Comparison of ENCODE assay signal across 1 cellular context in the genomic region with DNA sequence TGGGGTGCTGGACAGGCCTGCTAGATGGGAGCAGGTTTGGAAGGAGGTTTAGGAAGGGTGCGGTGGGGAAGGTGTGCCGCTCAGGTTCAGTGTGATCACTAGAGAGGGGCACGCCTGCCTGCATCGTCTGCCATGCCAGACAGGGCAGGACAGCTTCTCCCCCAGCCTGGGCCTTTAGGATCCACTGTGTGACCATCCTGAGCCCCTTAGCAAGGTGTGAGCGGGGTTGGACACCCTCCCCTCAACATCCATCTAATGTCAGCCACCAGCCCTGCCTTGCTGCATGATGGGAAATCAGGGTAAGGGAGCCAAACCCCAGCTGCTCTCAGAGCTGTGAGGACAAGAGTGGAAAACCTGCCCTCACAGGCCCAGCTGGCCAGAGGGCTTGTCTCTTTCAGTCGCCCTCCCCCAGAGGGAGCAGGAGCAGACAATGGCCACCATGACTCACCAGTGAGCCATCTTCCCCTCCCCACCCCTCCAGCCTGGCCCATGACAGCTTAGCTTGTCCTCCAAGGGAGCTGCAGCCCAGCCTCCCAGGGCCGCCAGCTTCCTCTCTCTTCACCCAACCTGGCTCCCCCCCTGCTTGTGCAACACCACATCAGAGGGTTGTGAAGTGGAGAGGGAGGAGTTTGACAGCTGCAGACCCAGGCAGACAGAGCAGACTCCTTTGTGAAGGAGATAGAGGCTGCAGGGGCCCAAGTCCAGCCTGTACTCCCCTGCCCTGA.
A peak's percentile ranks its signal among the peaks of the same experiment; 100 is the strongest.
TF ChIP-seq lines count a peak whose summit lies in the region.

No MANE protein-coding gene starts in this region.

TF ChIP-seq in K562, 482 proteins besides CTCF, POLR2A, EP300 and RAD21 (continued from another document and continues in another):
- TF ChIP-seq, protein P1, sequence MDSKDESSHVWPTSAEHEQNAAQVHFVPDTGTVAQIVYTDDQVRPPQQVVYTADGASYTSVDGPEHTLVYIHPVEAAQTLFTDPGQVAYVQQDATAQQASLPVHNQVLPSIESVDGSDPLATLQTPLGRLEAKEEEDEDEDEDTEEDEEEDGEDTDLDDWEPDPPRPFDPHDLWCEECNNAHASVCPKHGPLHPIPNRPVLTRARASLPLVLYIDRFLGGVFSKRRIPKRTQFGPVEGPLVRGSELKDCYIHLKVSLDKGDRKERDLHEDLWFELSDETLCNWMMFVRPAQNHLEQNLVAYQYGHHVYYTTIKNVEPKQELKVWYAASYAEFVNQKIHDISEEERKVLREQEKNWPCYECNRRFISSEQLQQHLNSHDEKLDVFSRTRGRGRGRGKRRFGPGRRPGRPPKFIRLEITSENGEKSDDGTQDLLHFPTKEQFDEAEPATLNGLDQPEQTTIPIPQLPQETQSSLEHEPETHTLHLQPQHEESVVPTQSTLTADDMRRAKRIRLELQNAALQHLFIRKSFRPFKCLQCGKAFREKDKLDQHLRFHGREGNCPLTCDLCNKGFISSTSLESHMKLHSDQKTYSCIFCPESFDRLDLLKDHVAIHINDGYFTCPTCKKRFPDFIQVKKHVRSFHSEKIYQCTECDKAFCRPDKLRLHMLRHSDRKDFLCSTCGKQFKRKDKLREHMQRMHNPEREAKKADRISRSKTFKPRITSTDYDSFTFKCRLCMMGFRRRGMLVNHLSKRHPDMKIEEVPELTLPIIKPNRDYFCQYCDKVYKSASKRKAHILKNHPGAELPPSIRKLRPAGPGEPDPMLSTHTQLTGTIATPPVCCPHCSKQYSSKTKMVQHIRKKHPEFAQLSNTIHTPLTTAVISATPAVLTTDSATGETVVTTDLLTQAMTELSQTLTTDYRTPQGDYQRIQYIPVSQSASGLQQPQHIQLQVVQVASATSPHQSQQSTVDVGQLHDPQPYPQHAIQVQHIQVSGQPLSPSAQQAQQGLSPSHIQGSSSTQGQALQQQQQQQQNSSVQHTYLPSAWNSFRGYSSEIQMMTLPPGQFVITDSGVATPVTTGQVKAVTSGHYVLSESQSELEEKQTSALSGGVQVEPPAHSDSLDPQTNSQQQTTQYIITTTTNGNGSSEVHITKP (IDR thresholded peaks at IDR 0.05; ENCODE audit: partially characterized antibody) = peak; percentile 62
- TF ChIP-seq TRIM28 (IDR thresholded peaks at IDR 0.05) (no peak), SOX6 (IDR thresholded peaks at IDR 0.05) (peak; percentile 92), TEAD4 (IDR thresholded peaks at IDR 0.05; ENCODE audit: low read length) (peak; percentile 45; the same call in 1 of the 2 replicates), TEAD4 (CRISPR knock-in tag; IDR thresholded peaks at IDR 0.05; ENCODE audit: borderline replicate concordance) (no peak), MTF1 (CRISPR knock-in tag; IDR thresholded peaks at IDR 0.05; ENCODE audit: borderline replicate concordance) (no peak), NFE2 (IDR thresholded peaks at IDR 0.05; ENCODE audit: low read depth) (peak; percentile 72), ZNF23 (CRISPR knock-in tag; IDR thresholded peaks at IDR 0.05) (no peak), ZZZ3 (IDR thresholded peaks at IDR 0.05) (no peak), DACH1 (IDR thresholded peaks at IDR 0.05; ENCODE audit: partially characterized antibody) (peak; percentile 78), ZBTB7A (IDR thresholded peaks at IDR 0.05; ENCODE audit: borderline replicate concordance, control insufficient read depth, low read depth, low read length) (peak; percentile 58; the same call in 1 of the 2 replicates), U2AF2 (optimal IDR thresholded peaks at IDR 0.05; ENCODE audit: low read depth, low read length) (no peak), PTTG1 (tag; IDR thresholded peaks at IDR 0.05; ENCODE audit: low read depth) (no peak), MAFK (IDR thresholded peaks at IDR 0.05; ENCODE audit: low read length) (no peak), NRF1 (conservative IDR thresholded peaks at IDR 0.05 in 1 of 2, IDR thresholded peaks at IDR 0.05 in 1 of 2) (peak; percentile 40 to 51; a peak in 2 of 4 replicates), XRCC5 (IDR thresholded peaks at IDR 0.05; ENCODE audit: low read depth, low read length) (0 out of 2 replicates have a peak, but pooled peaks have one; percentile 38), KLF13 (tag; IDR thresholded peaks at IDR 0.05; ENCODE audit: borderline replicate concordance, low read depth) (peak; percentile 21; the same call in 1 of the 2 replicates), FOXK2 (conservative IDR thresholded peaks at IDR 0.05 in 1 of 2, IDR thresholded peaks at IDR 0.05 in 1 of 2; ENCODE audit: low read depth in 2 of 2) (no peak; a peak in 3 of 4 replicates), NR4A1 (CRISPR knock-in tag; IDR thresholded peaks at IDR 0.05) (no peak), NR4A1 (tag; IDR thresholded peaks at IDR 0.05) (0 out of 2 replicates have a peak, but pooled peaks have one; percentile 56), KAT7 (CRISPR knock-in tag; IDR thresholded peaks at IDR 0.05; ENCODE audit: borderline replicate concordance) (no peak), PCBP1 (IDR thresholded peaks at IDR 0.05; ENCODE audit: low read depth, low read length, poor library complexity, severe bottlenecking) (no peak), ZKSCAN1 (IDR thresholded peaks at IDR 0.05; ENCODE audit: low read depth, low read length) (0 out of 2 replicates have a peak, but pooled peaks have one; percentile 16), FOSL1 (tag; conservative IDR thresholded peaks at IDR 0.05) (peak; percentile 98), ZKSCAN8 (CRISPR knock-in tag; IDR thresholded peaks at IDR 0.05) (no peak), RBM17 (IDR thresholded peaks at IDR 0.05; ENCODE audit: borderline replicate concordance, low read depth, low read length) (no peak), CTBP1 (IDR thresholded peaks at IDR 0.05; ENCODE audit: borderline replicate concordance) (peak; percentile 91), NR2C1 (IDR thresholded peaks at IDR 0.05) (no peak), NR2C1 (tag; IDR thresholded peaks at IDR 0.05) (peak; percentile 20; the same call in 1 of the 2 replicates), ZNF699 (CRISPR knock-in tag; IDR thresholded peaks at IDR 0.05; ENCODE audit: insufficient replicate concordance) (no peak), CBFA2T2 (conservative IDR thresholded peaks at IDR 0.05) (peak; percentile 49; the same call in 1 of the 2 replicates)
- TF ChIP-seq, protein P2, sequence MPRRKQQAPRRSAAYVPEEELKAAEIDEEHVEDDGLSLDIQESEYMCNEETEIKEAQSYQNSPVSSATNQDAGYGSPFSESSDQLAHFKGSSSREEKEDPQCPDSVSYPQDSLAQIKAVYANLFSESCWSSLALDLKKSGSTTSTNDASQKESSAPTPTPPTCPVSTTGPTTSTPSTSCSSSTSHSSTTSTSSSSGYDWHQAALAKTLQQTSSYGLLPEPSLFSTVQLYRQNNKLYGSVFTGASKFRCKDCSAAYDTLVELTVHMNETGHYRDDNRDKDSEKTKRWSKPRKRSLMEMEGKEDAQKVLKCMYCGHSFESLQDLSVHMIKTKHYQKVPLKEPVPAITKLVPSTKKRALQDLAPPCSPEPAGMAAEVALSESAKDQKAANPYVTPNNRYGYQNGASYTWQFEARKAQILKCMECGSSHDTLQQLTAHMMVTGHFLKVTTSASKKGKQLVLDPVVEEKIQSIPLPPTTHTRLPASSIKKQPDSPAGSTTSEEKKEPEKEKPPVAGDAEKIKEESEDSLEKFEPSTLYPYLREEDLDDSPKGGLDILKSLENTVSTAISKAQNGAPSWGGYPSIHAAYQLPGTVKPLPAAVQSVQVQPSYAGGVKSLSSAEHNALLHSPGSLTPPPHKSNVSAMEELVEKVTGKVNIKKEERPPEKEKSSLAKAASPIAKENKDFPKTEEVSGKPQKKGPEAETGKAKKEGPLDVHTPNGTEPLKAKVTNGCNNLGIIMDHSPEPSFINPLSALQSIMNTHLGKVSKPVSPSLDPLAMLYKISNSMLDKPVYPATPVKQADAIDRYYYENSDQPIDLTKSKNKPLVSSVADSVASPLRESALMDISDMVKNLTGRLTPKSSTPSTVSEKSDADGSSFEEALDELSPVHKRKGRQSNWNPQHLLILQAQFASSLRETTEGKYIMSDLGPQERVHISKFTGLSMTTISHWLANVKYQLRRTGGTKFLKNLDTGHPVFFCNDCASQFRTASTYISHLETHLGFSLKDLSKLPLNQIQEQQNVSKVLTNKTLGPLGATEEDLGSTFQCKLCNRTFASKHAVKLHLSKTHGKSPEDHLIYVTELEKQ (CRISPR knock-in tag; IDR thresholded peaks at IDR 0.05) = no peak
- TF ChIP-seq, protein P3, sequence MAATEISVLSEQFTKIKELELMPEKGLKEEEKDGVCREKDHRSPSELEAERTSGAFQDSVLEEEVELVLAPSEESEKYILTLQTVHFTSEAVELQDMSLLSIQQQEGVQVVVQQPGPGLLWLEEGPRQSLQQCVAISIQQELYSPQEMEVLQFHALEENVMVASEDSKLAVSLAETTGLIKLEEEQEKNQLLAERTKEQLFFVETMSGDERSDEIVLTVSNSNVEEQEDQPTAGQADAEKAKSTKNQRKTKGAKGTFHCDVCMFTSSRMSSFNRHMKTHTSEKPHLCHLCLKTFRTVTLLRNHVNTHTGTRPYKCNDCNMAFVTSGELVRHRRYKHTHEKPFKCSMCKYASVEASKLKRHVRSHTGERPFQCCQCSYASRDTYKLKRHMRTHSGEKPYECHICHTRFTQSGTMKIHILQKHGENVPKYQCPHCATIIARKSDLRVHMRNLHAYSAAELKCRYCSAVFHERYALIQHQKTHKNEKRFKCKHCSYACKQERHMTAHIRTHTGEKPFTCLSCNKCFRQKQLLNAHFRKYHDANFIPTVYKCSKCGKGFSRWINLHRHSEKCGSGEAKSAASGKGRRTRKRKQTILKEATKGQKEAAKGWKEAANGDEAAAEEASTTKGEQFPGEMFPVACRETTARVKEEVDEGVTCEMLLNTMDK (IDR thresholded peaks at IDR 0.05; ENCODE audit: borderline replicate concordance, insufficient read depth, low read depth, low read length, poor library complexity, severe bottlenecking) = peak; percentile 66
- TF ChIP-seq, protein P4, sequence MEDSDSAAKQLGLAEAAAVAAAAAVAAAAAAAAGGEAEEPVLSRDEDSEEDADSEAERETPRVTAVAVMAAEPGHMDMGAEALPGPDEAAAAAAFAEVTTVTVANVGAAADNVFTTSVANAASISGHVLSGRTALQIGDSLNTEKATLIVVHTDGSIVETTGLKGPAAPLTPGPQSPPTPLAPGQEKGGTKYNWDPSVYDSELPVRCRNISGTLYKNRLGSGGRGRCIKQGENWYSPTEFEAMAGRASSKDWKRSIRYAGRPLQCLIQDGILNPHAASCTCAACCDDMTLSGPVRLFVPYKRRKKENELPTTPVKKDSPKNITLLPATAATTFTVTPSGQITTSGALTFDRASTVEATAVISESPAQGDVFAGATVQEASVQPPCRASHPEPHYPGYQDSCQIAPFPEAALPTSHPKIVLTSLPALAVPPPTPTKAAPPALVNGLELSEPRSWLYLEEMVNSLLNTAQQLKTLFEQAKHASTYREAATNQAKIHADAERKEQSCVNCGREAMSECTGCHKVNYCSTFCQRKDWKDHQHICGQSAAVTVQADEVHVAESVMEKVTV (CRISPR knock-in tag; IDR thresholded peaks at IDR 0.05) = no peak
- TF ChIP-seq, protein P5, sequence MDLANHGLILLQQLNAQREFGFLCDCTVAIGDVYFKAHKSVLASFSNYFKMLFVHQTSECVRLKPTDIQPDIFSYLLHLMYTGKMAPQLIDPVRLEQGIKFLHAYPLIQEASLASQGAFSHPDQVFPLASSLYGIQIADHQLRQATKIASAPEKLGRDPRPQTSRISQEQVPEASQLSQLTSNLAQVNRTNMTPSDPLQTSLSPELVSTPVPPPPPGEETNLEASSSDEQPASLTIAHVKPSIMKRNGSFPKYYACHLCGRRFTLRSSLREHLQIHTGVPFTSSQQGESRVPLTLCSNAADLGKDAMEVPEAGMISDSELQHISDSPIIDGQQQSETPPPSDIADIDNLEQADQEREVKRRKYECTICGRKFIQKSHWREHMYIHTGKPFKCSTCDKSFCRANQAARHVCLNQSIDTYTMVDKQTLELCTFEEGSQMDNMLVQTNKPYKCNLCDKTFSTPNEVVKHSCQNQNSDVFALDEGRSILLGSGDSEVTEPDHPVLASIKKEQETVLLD (IDR thresholded peaks at IDR 0.05) = no peak
- TF ChIP-seq, protein P6, sequence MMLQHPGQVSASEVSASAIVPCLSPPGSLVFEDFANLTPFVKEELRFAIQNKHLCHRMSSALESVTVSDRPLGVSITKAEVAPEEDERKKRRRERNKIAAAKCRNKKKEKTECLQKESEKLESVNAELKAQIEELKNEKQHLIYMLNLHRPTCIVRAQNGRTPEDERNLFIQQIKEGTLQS (IDR thresholded peaks at IDR 0.05) = peak; percentile 97
- TF ChIP-seq, protein P6 (CRISPR knock-in tag; conservative IDR thresholded peaks at IDR 0.05) = peak; percentile 89
- TF ChIP-seq, protein P7, sequence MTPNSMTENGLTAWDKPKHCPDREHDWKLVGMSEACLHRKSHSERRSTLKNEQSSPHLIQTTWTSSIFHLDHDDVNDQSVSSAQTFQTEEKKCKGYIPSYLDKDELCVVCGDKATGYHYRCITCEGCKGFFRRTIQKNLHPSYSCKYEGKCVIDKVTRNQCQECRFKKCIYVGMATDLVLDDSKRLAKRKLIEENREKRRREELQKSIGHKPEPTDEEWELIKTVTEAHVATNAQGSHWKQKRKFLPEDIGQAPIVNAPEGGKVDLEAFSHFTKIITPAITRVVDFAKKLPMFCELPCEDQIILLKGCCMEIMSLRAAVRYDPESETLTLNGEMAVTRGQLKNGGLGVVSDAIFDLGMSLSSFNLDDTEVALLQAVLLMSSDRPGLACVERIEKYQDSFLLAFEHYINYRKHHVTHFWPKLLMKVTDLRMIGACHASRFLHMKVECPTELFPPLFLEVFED (CRISPR knock-in tag; conservative IDR thresholded peaks at IDR 0.05) = no peak
- TF ChIP-seq, protein P8, sequence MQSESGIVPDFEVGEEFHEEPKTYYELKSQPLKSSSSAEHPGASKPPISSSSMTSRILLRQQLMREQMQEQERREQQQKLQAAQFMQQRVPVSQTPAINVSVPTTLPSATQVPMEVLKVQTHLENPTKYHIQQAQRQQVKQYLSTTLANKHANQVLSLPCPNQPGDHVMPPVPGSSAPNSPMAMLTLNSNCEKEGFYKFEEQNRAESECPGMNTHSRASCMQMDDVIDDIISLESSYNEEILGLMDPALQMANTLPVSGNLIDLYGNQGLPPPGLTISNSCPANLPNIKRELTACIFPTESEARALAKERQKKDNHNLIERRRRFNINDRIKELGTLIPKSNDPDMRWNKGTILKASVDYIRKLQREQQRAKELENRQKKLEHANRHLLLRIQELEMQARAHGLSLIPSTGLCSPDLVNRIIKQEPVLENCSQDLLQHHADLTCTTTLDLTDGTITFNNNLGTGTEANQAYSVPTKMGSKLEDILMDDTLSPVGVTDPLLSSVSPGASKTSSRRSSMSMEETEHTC (IDR thresholded peaks at IDR 0.05) = no peak
- TF ChIP-seq, protein P9, sequence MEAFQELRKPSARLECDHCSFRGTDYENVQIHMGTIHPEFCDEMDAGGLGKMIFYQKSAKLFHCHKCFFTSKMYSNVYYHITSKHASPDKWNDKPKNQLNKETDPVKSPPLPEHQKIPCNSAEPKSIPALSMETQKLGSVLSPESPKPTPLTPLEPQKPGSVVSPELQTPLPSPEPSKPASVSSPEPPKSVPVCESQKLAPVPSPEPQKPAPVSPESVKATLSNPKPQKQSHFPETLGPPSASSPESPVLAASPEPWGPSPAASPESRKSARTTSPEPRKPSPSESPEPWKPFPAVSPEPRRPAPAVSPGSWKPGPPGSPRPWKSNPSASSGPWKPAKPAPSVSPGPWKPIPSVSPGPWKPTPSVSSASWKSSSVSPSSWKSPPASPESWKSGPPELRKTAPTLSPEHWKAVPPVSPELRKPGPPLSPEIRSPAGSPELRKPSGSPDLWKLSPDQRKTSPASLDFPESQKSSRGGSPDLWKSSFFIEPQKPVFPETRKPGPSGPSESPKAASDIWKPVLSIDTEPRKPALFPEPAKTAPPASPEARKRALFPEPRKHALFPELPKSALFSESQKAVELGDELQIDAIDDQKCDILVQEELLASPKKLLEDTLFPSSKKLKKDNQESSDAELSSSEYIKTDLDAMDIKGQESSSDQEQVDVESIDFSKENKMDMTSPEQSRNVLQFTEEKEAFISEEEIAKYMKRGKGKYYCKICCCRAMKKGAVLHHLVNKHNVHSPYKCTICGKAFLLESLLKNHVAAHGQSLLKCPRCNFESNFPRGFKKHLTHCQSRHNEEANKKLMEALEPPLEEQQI (IDR thresholded peaks at IDR 0.05) = no peak
